8 cellular contexts compared by ENCODE assay signal in genomic region chr6:150142657-150143501, GRCh38. TPM values are rescaled to one million over a fixed set of nuclear protein-coding genes. Genes with fewer than 3 reads are reported as not detected.
A peak's percentile ranks its signal among the peaks of the same experiment; 100 is the strongest.
DNase-seq lines count a peak whose midpoint lies in the region; ATAC-seq, FAIRE-seq and TF ChIP-seq lines count a peak whose summit lies in the region.

TSS of gene PPP1R14C (plus strand) at chr6:150143044. CDS start at chr6:150143193, 149 bp downstream.

- H3F3A ChIP-seq in MM.1S (ENCODE audit: insufficient read depth, low read length), result no peaks in the 10 kb centered on the region

- H4K20me1 ChIP-seq in MM.1S (ENCODE audit: insufficient read depth, low read length), result no peaks in the 10 kb centered on the region

- no peak within 1 kb of the TSS; the same call in 1 of the 2 replicates for H3K4me3 ChIP-seq in MM.1S (ENCODE audit: low read length)

- TF ChIP-seq CTCF in MM.1S (IDR thresholded peaks at IDR 0.05; ENCODE audit: low read length), result no peak

- no peak within 1 kb of the TSS for H2AFZ ChIP-seq in MM.1S (ENCODE audit: low read length)

- no peak for FAIRE-seq in frontal cortex (lab: Jason Lieb, UNC)

- H3K4me2 ChIP-seq in MM.1S (ENCODE audit: low read depth, low read length), result peak within 1 kb of the TSS; percentile 29; the same call in 1 of the 2 replicates

- no peak for DNase-seq in Caki2 (ENCODE audit: low read depth)
- no peak for DNase-seq in MM.1S
- DNase-seq in activated CD8-positive, alpha-beta memory T cell treated with anti-CD3 and anti-CD28 coated beads for 48 hours (ENCODE audit: low read depth in 2 of 3, low spot score in 2 of 3), result peak in 2 of 3 experiments; percentile 3 to 6
- DNase-seq in frontal cortex (ENCODE audit: low spot score in 2 of 2), result peak; percentile 51 to 58
- peak in 41 of 56 donors; percentile 4 to 74 (median 40) for DNase-seq in nucleus accumbens (lab: John Stamatoyannopoulos, UW)
- DNase-seq in OCI-M2 (lab: John Stamatoyannopoulos, UW; ENCODE audit: unreplicated experiment), result no peak
- DNase-seq in SIG-M5 (lab: John Stamatoyannopoulos, UW), result no peak

- H3K9me2 ChIP-seq in MM.1S (replicated peaks; ENCODE audit: insufficient read depth, low read length), result no peaks in the 10 kb centered on the region

- no peaks in the 10 kb centered on the region for H3K36me3 ChIP-seq in MM.1S (replicated peaks; ENCODE audit: insufficient read depth, low read length)

- H3K4me1 ChIP-seq in MM.1S (ENCODE audit: low read length), result no peaks in the 10 kb centered on the region

- no peaks in the 10 kb centered on the region for H3K79me2 ChIP-seq in MM.1S (ENCODE audit: low read length)

- no peaks in the 10 kb centered on the region for H3K9me3 ChIP-seq in MM.1S (replicated peaks; ENCODE audit: insufficient read depth, low read length)

- no peak within 1 kb of the TSS for H3K27ac ChIP-seq in MM.1S (ENCODE audit: low read length)

- no peak for ATAC-seq in GM21825 (IDR thresholded peaks at IDR 0.05; ENCODE audit: unreplicated experiment)

- no peak within 1 kb of the TSS for H3K9ac ChIP-seq in MM.1S (ENCODE audit: low read length)

- H3K27me3 ChIP-seq in MM.1S (replicated peaks; ENCODE audit: insufficient read depth, low read length), result no peaks in the 10 kb centered on the region

- in situ Hi-C loops in Caki2 (cut with HindIII; ENCODE audit: low pct_unique_long_range_greater_than_20kb, low sequenced_read_pairs), result no loop called here

RNA-seq across cellular contexts. Expression of gene PPP1R14C, which starts in this region (rescaled TPM):
- 14.6 and 28.8 TPM in 2 replicates for total RNA-seq in Caki2 (2014; rRNA removed; shearing (Covaris generic); ENCODE audit: low replicate concordance)
- total RNA-seq in frontal cortex, result 59.1 TPM

Comparison
In these comparisons a context has a peak if more than half of its experiments do, and no peak if none do; other contexts are left out.
1. DNase-seq: peak in activated CD8-positive, alpha-beta memory T cell treated with anti-CD3 and anti-CD28 coated beads for 48 hours (2 of 3), frontal cortex (2 of 2) and nucleus accumbens (41 of 56); none in Caki2 (single experiment), MM.1S (single experiment), OCI-M2 (single experiment) and SIG-M5 (single experiment).